ENCODE assay signal across 21 cellular contexts in genomic region chr4:110666030-110666429, GRCh38. TPM values are rescaled to one million over a fixed set of nuclear protein-coding genes. Genes with fewer than 3 reads are reported as not detected.
DNase-seq lines count a peak whose midpoint lies in the region; ATAC-seq and TF ChIP-seq lines count a peak whose summit lies in the region.
"Had no signal": no experiment of that assay in that cellular context is flagged by ENCODE, and none has a peak within 500 bp of the region (broad histone marks: within the 10 kb centered on the region; RNA-seq: fewer than 3 reads in every experiment).

No MANE protein-coding gene starts in this region.

- H3K4me3 ChIP-seq in LNCaP clone FGC (ENCODE audit: low read depth, low read length) (no peak overlapping the region), SK-N-MC (no peak overlapping the region), fibroblast of villous mesenchyme (ENCODE audit: low read depth, low read length) (no peak overlapping the region), upper lobe of right lung (no peak overlapping the region)
- H3K4me3 ChIP-seq: GM12878, GM23338 had no signal

- H3K79me2 ChIP-seq in H9 (ENCODE audit: insufficient read depth, low read length) = no peaks in the 10 kb centered on the region

- H4K8ac ChIP-seq in H9 (replicated peaks; ENCODE audit: insufficient read length, low read depth, low read length) = no peak overlapping the region

- no peaks in the 10 kb centered on the region for H3K23me2 ChIP-seq in H9 (ENCODE audit: insufficient read length, low read depth, low read length, poor library complexity, severe bottlenecking)

- no peak overlapping the region for H2BK20ac ChIP-seq in H9 (ENCODE audit: low read depth, low read length, poor library complexity, severe bottlenecking)

- H3K27ac ChIP-seq in SK-N-MC = peak overlapping the region; percentile 45; the same call in 1 of the 2 replicates
- H3K27ac ChIP-seq in upper lobe of right lung = no peak overlapping the region
- no peak overlapping the region for H3K27ac ChIP-seq in H9 (ENCODE audit: insufficient read length, low read depth, low read length)
- H3K27ac ChIP-seq: C4-2B, HL-60 had no signal

- H3K36me3 ChIP-seq in SK-N-MC (ENCODE audit: insufficient read depth, low read length) (no peaks in the 10 kb centered on the region), upper lobe of right lung (no peaks in the 10 kb centered on the region)

- H3K9me3 ChIP-seq in SK-N-MC (ENCODE audit: low read depth, low read length) (no peaks in the 10 kb centered on the region), upper lobe of right lung (no peaks in the 10 kb centered on the region), H9 (ENCODE audit: control insufficient read depth, low read depth, low read length) (no peaks in the 10 kb centered on the region)
- H3K9me3 ChIP-seq: Caco-2 had no signal

- no peaks in the 10 kb centered on the region for H4K20me1 ChIP-seq in H9 (ENCODE audit: control insufficient read depth, insufficient read depth, insufficient read length)

- no peak overlapping the region for H3K18ac ChIP-seq in H9 (ENCODE audit: insufficient read length, low read depth, low read length)

- H3K4me3 Mint-ChIP-seq in type B pancreatic cell (no peak overlapping the region), H9 (no peak overlapping the region)
- H3K4me3 Mint-ChIP-seq: CD4-positive, alpha-beta T cell; GM23338; HFFc6 had no signal

- no peak overlapping the region for H3K56ac ChIP-seq in H9 (ENCODE audit: insufficient read length, low read depth, low read length)

- H2AK5ac ChIP-seq in H9 (ENCODE audit: insufficient read length, low read length) = no peak overlapping the region

- H3K9ac ChIP-seq in SK-N-MC (ENCODE audit: insufficient read length) = no peak overlapping the region
- no peak overlapping the region for H3K9ac ChIP-seq in H9 (ENCODE audit: extremely low read depth, insufficient read length, low read length)

- H4K91ac ChIP-seq in H9 (ENCODE audit: insufficient read length, low read depth, low read length) = no peak overlapping the region

- no peak overlapping the region for H2AFZ ChIP-seq in H9 (ENCODE audit: low read length)

- H2BK120ac ChIP-seq in H9 (ENCODE audit: low read depth, low read length, poor library complexity, severe bottlenecking) = no peak overlapping the region

- H3T11ph ChIP-seq in H9 (ENCODE audit: low read length) = no peak overlapping the region

- H3K27ac Mint-ChIP-seq in type B pancreatic cell (no peak overlapping the region), H9 (no peak overlapping the region)
- H3K27ac Mint-ChIP-seq: CD4-positive, alpha-beta T cell; GM23338; HFFc6 had no signal

- intact Hi-C loops in upper lobe of right lung (cut with DNase I) = no loop called here

- no peak overlapping the region for H4K5ac ChIP-seq in H9 (ENCODE audit: insufficient read length, low read depth, low read length)

- peaks cover 14% of the 10 kb centered on the region for H3K27me3 Mint-ChIP-seq in type B pancreatic cell
- no peaks in the 10 kb centered on the region for H3K27me3 Mint-ChIP-seq in H9 (ENCODE audit: low read depth)

- H3K23ac ChIP-seq in H9 (ENCODE audit: insufficient read length, low read depth, low read length) = no peak overlapping the region

- no peak overlapping the region for H3K14ac ChIP-seq in H9 (ENCODE audit: insufficient read depth, low read length)

- H3K27me3 ChIP-seq in upper lobe of right lung = no peaks in the 10 kb centered on the region
- H3K27me3 ChIP-seq in H9 (ENCODE audit: insufficient read depth, low read length) = no peaks in the 10 kb centered on the region

- H3K4me1 Mint-ChIP-seq in type B pancreatic cell (ENCODE audit: unreplicated experiment) (no peaks in the 10 kb centered on the region), H9 (0 out of 4 replicates have a peak, but pooled peaks cover 0 to 2% of the 10 kb centered on the region in 2 experiments)
- H3K4me1 Mint-ChIP-seq: GM23338 had no signal

- no peak overlapping the region for H3K4me2 ChIP-seq in H9 (ENCODE audit: insufficient read depth, insufficient read length, low read length)
- H3K4me2 ChIP-seq: GM23338 had no signal

- DNase-seq in LNCaP clone FGC (ENCODE audit: low read depth) (peak; percentile 2), SK-N-MC (ENCODE audit: low read depth, low spot score) (no peak), fibroblast of villous mesenchyme (ENCODE audit: low read depth) (peak; percentile 72), upper lobe of right lung (no peak), type B pancreatic cell (ENCODE audit: extremely low spot score, unreplicated experiment) (no peak), H9 (no peak)
- DNase-seq: ACHN; AML-193; Caco-2; CD4-positive, alpha-beta T cell; DMS153; DND-41; EL; HFFc6 had no signal

- H3K9me3 Mint-ChIP-seq in type B pancreatic cell = no peaks in the 10 kb centered on the region
- no peaks in the 10 kb centered on the region for H3K9me3 Mint-ChIP-seq in H9
- H3K9me3 Mint-ChIP-seq: GM23338, HFFc6 had no signal

- no peak overlapping the region for H2BK12ac ChIP-seq in H9 (ENCODE audit: insufficient read length, low read depth, low read length)

- no CpG with 5 or more reads among the region's 3 CpGs for WGBS in H9 (ENCODE audit: extremely low coverage, insufficient read length, low lambda C conversion rate)

- H3K4me1 ChIP-seq in upper lobe of right lung (no peaks in the 10 kb centered on the region), H9 (ENCODE audit: insufficient read depth, low read length) (no peaks in the 10 kb centered on the region)

- ATAC-seq in upper lobe of right lung (peak; percentile 46), GM19035 (IDR thresholded peaks at IDR 0.05; ENCODE audit: unreplicated experiment) (no peak)
- ATAC-seq: GM12878, GM23338, HCT116 had no signal

- H2BK5ac ChIP-seq in H9 (ENCODE audit: insufficient read length, low read length) = no peak overlapping the region

- no peak overlapping the region for H2BK15ac ChIP-seq in H9 (ENCODE audit: low read depth, low read length)

- no peak overlapping the region for H3K4ac ChIP-seq in H9 (ENCODE audit: low read depth, low read length)

- H3K36me3 Mint-ChIP-seq in type B pancreatic cell (no peaks in the 10 kb centered on the region), H9 (ENCODE audit: insufficient read depth in 1 of 3, low read depth in 3 of 3) (no peaks in the 10 kb centered on the region)

- H3K79me1 ChIP-seq in H9 (ENCODE audit: insufficient read depth, low read depth, low read length, poor library complexity, severe bottlenecking) = no peaks in the 10 kb centered on the region

- no peak for TF ChIP-seq CTCF in LNCaP clone FGC (IDR thresholded peaks at IDR 0.05; ENCODE audit: control insufficient read depth, extremely low read depth, insufficient read depth)
- TF ChIP-seq CTCF in fibroblast of villous mesenchyme (IDR thresholded peaks at IDR 0.05; ENCODE audit: insufficient read depth, low read depth, low read length) = no peak
- no peak for TF ChIP-seq CTCF in upper lobe of right lung (IDR thresholded peaks at IDR 0.05)
- TF ChIP-seq CTCF in type B pancreatic cell (conservative IDR thresholded peaks at IDR 0.05) = no peak
- no peak for TF ChIP-seq CTCF in H9 (conservative IDR thresholded peaks at IDR 0.05)

RNA-seq across cellular contexts. Expression of gene PITX2, which starts 43.2 kb away (rescaled TPM):
- total RNA-seq in fibroblast of villous mesenchyme (7.8 and 25.4 TPM in 2 replicates), upper lobe of right lung (not detected), type B pancreatic cell (ENCODE audit: low replicate concordance) (4.5 and 13.8 TPM in 2 replicates), H9 (2021) (7.5 and 8.5 TPM in 2 replicates)
- total RNA-seq: CD4-positive, alpha-beta T cell; G401; GM12878 had no signal

Comparison
In these comparisons a context has a peak if more than half of its experiments do, and no peak if none do; other contexts are left out.
1. DNase-seq: peak in LNCaP clone FGC (single experiment) and fibroblast of villous mesenchyme (single experiment); none in SK-N-MC (single experiment), upper lobe of right lung (single experiment), type B pancreatic cell (single experiment) and H9 (single experiment).